Comparison of ENCODE assay signal across 1 cellular context in the genomic region with DNA sequence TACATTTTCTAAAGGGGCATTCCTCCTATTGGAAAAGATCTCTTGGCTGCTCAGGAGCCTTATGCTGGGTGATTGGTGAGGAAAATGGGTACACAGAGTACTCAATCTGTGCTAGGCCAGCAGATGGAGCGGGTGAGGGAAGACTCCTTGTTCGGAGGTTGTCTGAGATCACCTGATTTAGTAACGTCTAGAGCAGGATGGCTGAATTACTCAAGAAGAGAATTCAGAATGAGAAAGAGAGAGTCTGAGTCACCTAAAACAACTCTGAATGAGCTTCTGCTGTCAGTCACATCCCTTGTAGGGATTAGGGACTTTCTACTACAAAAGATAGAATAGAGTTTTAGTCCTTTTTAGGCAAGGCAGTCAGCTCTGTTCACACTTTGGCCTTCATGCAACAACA.
TF ChIP-seq lines count a peak whose summit lies in the region.

No MANE protein-coding gene starts in this region.

TF ChIP-seq in HepG2, 621 proteins besides CTCF, POLR2A, EP300 and RAD21:
- TF ChIP-seq ZNF670 (CRISPR knock-in tag; IDR thresholded peaks at IDR 0.05; ENCODE audit: borderline replicate concordance) (no peak), ASH2L (IDR thresholded peaks at IDR 0.05; ENCODE audit: insufficient read length, low read depth, low read length) (no peak), ZNF180 (CRISPR knock-in tag; IDR thresholded peaks at IDR 0.05; ENCODE audit: borderline replicate concordance, low read depth) (no peak), ZNF737 (CRISPR knock-in tag; IDR thresholded peaks at IDR 0.05; ENCODE audit: borderline replicate concordance) (no peak), RNF2 (conservative IDR thresholded peaks at IDR 0.05; ENCODE audit: low read depth) (no peak), KLF13 (CRISPR knock-in tag; IDR thresholded peaks at IDR 0.05) (no peak), EED (CRISPR knock-in tag; IDR thresholded peaks at IDR 0.05) (no peak), ZKSCAN5 (CRISPR knock-in tag; IDR thresholded peaks at IDR 0.05) (no peak), ZNF569 (CRISPR knock-in tag; IDR thresholded peaks at IDR 0.05; ENCODE audit: borderline replicate concordance) (no peak), ZNF333 (CRISPR knock-in tag; IDR thresholded peaks at IDR 0.05; ENCODE audit: borderline replicate concordance) (no peak), KDM5A (IDR thresholded peaks at IDR 0.05; ENCODE audit: borderline replicate concordance, low read length) (no peak), SIN3A (IDR thresholded peaks at IDR 0.05; ENCODE audit: borderline replicate concordance, low read depth, low read length) (no peak), ZNF558 (CRISPR knock-in tag; IDR thresholded peaks at IDR 0.05; ENCODE audit: borderline replicate concordance) (no peak), YEATS4 (CRISPR knock-in tag; IDR thresholded peaks at IDR 0.05; ENCODE audit: borderline replicate concordance) (no peak), FOXK2 (IDR thresholded peaks at IDR 0.05) (no peak)
- TF ChIP-seq, protein P1, sequence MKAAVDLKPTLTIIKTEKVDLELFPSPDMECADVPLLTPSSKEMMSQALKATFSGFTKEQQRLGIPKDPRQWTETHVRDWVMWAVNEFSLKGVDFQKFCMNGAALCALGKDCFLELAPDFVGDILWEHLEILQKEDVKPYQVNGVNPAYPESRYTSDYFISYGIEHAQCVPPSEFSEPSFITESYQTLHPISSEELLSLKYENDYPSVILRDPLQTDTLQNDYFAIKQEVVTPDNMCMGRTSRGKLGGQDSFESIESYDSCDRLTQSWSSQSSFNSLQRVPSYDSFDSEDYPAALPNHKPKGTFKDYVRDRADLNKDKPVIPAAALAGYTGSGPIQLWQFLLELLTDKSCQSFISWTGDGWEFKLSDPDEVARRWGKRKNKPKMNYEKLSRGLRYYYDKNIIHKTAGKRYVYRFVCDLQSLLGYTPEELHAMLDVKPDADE (CRISPR knock-in tag; IDR thresholded peaks at IDR 0.05): no peak
- TF ChIP-seq, protein P2, sequence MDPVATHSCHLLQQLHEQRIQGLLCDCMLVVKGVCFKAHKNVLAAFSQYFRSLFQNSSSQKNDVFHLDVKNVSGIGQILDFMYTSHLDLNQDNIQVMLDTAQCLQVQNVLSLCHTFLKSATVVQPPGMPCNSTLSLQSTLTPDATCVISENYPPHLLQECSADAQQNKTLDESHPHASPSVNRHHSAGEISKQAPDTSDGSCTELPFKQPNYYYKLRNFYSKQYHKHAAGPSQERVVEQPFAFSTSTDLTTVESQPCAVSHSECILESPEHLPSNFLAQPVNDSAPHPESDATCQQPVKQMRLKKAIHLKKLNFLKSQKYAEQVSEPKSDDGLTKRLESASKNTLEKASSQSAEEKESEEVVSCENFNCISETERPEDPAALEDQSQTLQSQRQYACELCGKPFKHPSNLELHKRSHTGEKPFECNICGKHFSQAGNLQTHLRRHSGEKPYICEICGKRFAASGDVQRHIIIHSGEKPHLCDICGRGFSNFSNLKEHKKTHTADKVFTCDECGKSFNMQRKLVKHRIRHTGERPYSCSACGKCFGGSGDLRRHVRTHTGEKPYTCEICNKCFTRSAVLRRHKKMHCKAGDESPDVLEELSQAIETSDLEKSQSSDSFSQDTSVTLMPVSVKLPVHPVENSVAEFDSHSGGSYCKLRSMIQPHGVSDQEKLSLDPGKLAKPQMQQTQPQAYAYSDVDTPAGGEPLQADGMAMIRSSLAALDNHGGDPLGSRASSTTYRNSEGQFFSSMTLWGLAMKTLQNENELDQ (CRISPR knock-in tag; IDR thresholded peaks at IDR 0.05; ENCODE audit: borderline replicate concordance): no peak
- TF ChIP-seq, protein P3, sequence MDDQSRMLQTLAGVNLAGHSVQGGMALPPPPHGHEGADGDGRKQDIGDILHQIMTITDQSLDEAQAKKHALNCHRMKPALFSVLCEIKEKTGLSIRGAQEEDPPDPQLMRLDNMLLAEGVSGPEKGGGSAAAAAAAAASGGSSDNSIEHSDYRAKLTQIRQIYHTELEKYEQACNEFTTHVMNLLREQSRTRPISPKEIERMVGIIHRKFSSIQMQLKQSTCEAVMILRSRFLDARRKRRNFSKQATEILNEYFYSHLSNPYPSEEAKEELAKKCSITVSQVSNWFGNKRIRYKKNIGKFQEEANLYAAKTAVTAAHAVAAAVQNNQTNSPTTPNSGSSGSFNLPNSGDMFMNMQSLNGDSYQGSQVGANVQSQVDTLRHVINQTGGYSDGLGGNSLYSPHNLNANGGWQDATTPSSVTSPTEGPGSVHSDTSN (CRISPR knock-in tag; IDR thresholded peaks at IDR 0.05; ENCODE audit: borderline replicate concordance): no peak
- TF ChIP-seq, protein P4, sequence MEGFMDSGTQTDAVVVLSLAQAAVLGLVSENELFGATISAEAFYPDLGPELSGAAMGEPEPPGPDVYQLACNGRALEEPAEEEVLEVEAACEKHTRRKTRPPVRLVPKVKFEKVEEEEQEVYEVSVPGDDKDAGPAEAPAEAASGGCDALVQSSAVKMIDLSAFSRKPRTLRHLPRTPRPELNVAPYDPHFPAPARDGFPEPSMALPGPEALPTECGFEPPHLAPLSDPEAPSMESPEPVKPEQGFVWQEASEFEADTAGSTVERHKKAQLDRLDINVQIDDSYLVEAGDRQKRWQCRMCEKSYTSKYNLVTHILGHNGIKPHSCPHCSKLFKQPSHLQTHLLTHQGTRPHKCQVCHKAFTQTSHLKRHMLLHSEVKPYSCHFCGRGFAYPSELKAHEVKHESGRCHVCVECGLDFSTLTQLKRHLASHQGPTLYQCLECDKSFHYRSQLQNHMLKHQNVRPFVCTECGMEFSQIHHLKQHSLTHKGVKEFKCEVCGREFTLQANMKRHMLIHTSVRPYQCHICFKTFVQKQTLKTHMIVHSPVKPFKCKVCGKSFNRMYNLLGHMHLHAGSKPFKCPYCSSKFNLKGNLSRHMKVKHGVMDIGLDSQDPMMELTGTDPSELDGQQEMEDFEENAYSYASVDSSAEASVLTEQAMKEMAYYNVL (CRISPR knock-in tag; IDR thresholded peaks at IDR 0.05; ENCODE audit: borderline replicate concordance): no peak
